12 cellular contexts compared by ENCODE assay signal in the genomic region with DNA sequence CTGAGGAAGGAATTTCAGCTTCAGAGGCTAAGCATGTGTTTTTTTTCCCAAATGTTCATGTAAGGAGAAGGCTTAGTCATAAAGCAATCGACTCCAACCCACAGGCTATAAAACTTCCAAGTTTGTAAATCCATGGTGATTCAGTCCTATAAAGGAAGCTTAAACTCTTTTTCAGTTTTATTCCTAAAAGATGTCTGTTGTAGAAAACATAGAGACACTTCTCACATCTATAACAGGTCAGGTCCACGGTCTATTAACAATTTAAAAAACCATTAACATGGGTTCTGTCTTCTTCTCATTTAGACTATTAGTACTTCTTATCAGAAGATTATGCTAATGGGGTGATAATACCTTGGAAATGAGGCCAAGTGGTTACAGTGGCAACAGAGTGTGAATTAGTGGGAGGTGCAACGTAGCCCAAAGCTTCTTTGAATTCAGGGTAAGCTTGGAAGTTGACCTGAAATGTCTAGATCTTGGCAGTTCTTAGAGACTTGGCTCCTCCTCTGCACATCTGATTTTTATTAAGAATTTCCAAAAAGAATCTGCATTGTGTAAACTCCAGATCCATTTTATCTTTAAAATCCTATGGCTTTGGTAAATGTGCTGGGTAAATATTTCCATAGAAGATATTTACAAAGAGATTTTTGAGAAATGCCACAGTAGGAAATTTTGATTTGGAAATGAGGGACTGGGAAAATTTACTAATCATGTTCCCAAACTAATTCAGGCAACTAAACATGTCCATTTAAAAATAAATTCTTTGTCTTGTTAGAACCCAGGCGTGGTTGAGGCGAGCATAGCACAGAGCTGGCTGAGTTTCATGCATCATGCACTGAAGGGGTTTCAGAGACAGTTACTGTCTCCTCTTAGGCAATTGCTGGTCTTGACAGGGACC.
DNase-seq lines count a peak whose midpoint lies in the region; ATAC-seq, FAIRE-seq and TF ChIP-seq lines count a peak whose summit lies in the region.
"Had no signal": no experiment of that assay in that cellular context is flagged by ENCODE, and none has a peak within 500 bp of the region (broad histone marks: within the 10 kb centered on the region; RNA-seq: fewer than 3 reads in every experiment).

No MANE protein-coding gene starts in this region.

- no peak overlapping the region for H3K9ac ChIP-seq in PC-3 (ENCODE audit: low read length)
- H3K9ac ChIP-seq in HepG2 (ENCODE audit: insufficient read depth, low read depth, low read length) = no peak overlapping the region

- DNase-seq in AG20443 (ENCODE audit: low spot score) = peak; percentile 72
- peak; percentile 86 for DNase-seq in PC-3
- DNase-seq in esophagus muscularis mucosa (ENCODE audit: extremely low spot score) = no peak
- DNase-seq in pancreas = no peak
- no peak for DNase-seq in GM10266 (ENCODE audit: extremely low spot score)
- no peak for DNase-seq in stimulated activated CD4-positive, alpha-beta T cell treated with anti-CD3 and anti-CD28 coated beads, Interleukin-2, amount 100 ng/mL, for 48 hours
- DNase-seq in HepG2 (ENCODE audit: low spot score) = no peak
- no peak for DNase-seq in CD1c-positive myeloid dendritic cell (ENCODE audit: extremely low spot score)
- DNase-seq: activated T-cell treated with anti-CD3 and anti-CD28 coated beads, Interleukin-2, amount 50 U/mL, for 24 hours; CD8-positive, alpha-beta memory T cell; effector CD8-positive, alpha-beta T cell; NCI-H774 had no signal

- H3K4me1 ChIP-seq in PC-3 (ENCODE audit: insufficient read depth, low read length) = peaks cover 20% of the 10 kb centered on the region
- H3K4me1 ChIP-seq in esophagus muscularis mucosa = peaks cover 13 to 33% (median 23%) of the 10 kb centered on the region in 4 donors
- H3K4me1 ChIP-seq in pancreas = peaks cover 4 to 10% (median 9%) of the 10 kb centered on the region in 3 donors
- H3K4me1 ChIP-seq in HepG2 (ENCODE audit: insufficient read depth, low read length) = no peaks in the 10 kb centered on the region

- in situ Hi-C loops in HepG2 (cut with HindIII; ENCODE audit: extremely low pct_ligation_motif_present, low pct_unique_long_range_greater_than_20kb) = loop anchor here (10.0 kb wide), 1 partner anchor 355 kb away; no protein-coding TSS in a partner anchor

- TF ChIP-seq POLR2A in esophagus muscularis mucosa (IDR thresholded peaks at IDR 0.05; ENCODE audit: low read depth) = no peak
- TF ChIP-seq POLR2A in HepG2 (IDR thresholded peaks at IDR 0.05; ENCODE audit: insufficient read depth in 1 of 2, low read depth in 2 of 2, low read length in 2 of 2) = no peak

- no peaks in the 10 kb centered on the region for H3F3A ChIP-seq in PC-3 (ENCODE audit: low read length, unreplicated experiment)

- H3K9me3 ChIP-seq in PC-3 (ENCODE audit: low read length) (no peaks in the 10 kb centered on the region), esophagus muscularis mucosa (no peaks in the 10 kb centered on the region), pancreas (no peaks in the 10 kb centered on the region), HepG2 (ENCODE audit: low read length) (no peaks in the 10 kb centered on the region)

- 43% methylated on average over 5 of the region's 5 CpGs for WGBS in esophagus muscularis mucosa
- 51 to 55% methylated on average over 5 of the region's 5 CpGs for WGBS in pancreas, 2 donors
- 58% methylated on average over 5 of the region's 5 CpGs for WGBS in HepG2 (ENCODE audit: low lambda C conversion rate)

- no peak for TF ChIP-seq EP300 in esophagus muscularis mucosa (IDR thresholded peaks at IDR 0.05)
- TF ChIP-seq EP300 in HepG2 (IDR thresholded peaks at IDR 0.05; ENCODE audit: low read depth in 2 of 2, low read length in 2 of 2) = no peak
- TF ChIP-seq EP300 in HepG2 (CRISPR knock-in tag; IDR thresholded peaks at IDR 0.05; ENCODE audit: borderline replicate concordance) = no peak

- H3K27ac ChIP-seq in PC-3 (ENCODE audit: low read length) (peak overlapping the region; percentile 57), esophagus muscularis mucosa (replicated peaks in 1 of 4) (peak overlapping the region; percentile 25 to 60 (median 50)), pancreas (peak overlapping the region in 3 of 4 donors; percentile 6 to 63 (median 25)), HepG2 (ENCODE audit: extremely low read length, insufficient read depth, low read length) (no peak overlapping the region)

- H3K4me2 ChIP-seq in PC-3 (ENCODE audit: low read length) (peak overlapping the region; percentile 62), HepG2 (ENCODE audit: low read depth, low read length) (no peak overlapping the region)

- BruUV-seq in PC-3 (replicated peaks; lab: Mats Ljungman, UMichigan) (no TSS peak), HepG2 (replicated peaks; lab: Mats Ljungman, UMichigan) (no TSS peak)

- CTCF ChIA-PET in PC-3 (lab: Charles Lee) (interaction anchor here (0.8 kb wide), 1 partner anchor 65 kb away, joined by 9 read pairs; no protein-coding TSS in a partner anchor), HepG2 (lab: Yijun Ruan, JAX; ENCODE audit: low intra/inter-chr PET ratio, low total read pairs) (no interaction called here)

- H3K36me3 ChIP-seq in PC-3 (ENCODE audit: low read depth, low read length) (no peaks in the 10 kb centered on the region), esophagus muscularis mucosa (peaks cover 0 to 20% (median 5%) of the 10 kb centered on the region in 4 donors), pancreas (no peaks in the 10 kb centered on the region), HepG2 (replicated peaks in 1 of 2; ENCODE audit: control insufficient read depth in 1 of 2, insufficient read depth in 2 of 2, low read length in 2 of 2) (no peaks in the 10 kb centered on the region)

- peak; percentile 86 for FAIRE-seq in pancreas (lab: Jason Lieb, UNC)
- FAIRE-seq in HepG2 (lab: Jason Lieb, UNC) = no peak

- POLR2A ChIA-PET in PC-3 (lab: Charles Lee; ENCODE audit: unreplicated experiment) (interaction anchor here (0.6 kb wide), 1 partner anchor 12 kb away, joined by 6 read pairs; no protein-coding TSS in a partner anchor), HepG2 (lab: Yijun Ruan, JAX) (no interaction called here)

- H4K20me1 ChIP-seq in PC-3 (ENCODE audit: low read length) (no peaks in the 10 kb centered on the region), HepG2 (ENCODE audit: insufficient read depth, low read length) (no peaks in the 10 kb centered on the region)

- H3K4me3 ChIP-seq in PC-3 (ENCODE audit: low read length) (peak overlapping the region; percentile 25; the same call in 1 of the 2 replicates), esophagus muscularis mucosa (no peak overlapping the region), pancreas (no peak overlapping the region), HepG2 (replicated peaks in 1 of 3; ENCODE audit: insufficient read depth in 1 of 3, low read depth in 2 of 3, low read length in 3 of 3) (no peak overlapping the region)

- no peaks in the 10 kb centered on the region for H3K9me2 ChIP-seq in PC-3 (replicated peaks; ENCODE audit: low read length)

- H2AFZ ChIP-seq in PC-3 (ENCODE audit: low read length) (no peak overlapping the region), HepG2 (ENCODE audit: low read length) (no peak overlapping the region)

- no peak for TF ChIP-seq RAD21 in HepG2 (CRISPR knock-in tag; IDR thresholded peaks at IDR 0.05)

- H3K27me3 ChIP-seq in PC-3 (ENCODE audit: low read length) (no peaks in the 10 kb centered on the region), esophagus muscularis mucosa (no peaks in the 10 kb centered on the region), pancreas (no peaks in the 10 kb centered on the region), HepG2 (ENCODE audit: control insufficient read depth in 1 of 2, insufficient read depth in 2 of 2, low read length in 2 of 2) (no peaks in the 10 kb centered on the region; a peak in 1 of 5 replicates)

- H3K79me2 ChIP-seq in PC-3 (ENCODE audit: low read length) (no peaks in the 10 kb centered on the region), HepG2 (ENCODE audit: insufficient read depth, low read length) (no peaks in the 10 kb centered on the region)

- intact Hi-C loops in PC-3 (cut with micrococcal nuclease) (loop anchor here (5.0 kb wide), 1 partner anchor 42 kb away; no protein-coding TSS in a partner anchor), esophagus muscularis mucosa (cut with DNase I) (loop anchor here (5.0 kb wide), 1 partner anchor 82 kb away; no protein-coding TSS in a partner anchor), pancreas (cut with DNase I) (loop anchor here in 1 of 3 donors (5.0 kb wide), 1 partner anchor 147 kb away; no protein-coding TSS in a partner anchor), HepG2 (cut with micrococcal nuclease; ENCODE audit: unreplicated experiment) (no loop called here)

- ATAC-seq in PC-3 (peak; percentile 93), pancreas (peak; percentile 73 to 78 (median 76)), HepG2 (no peak)

- TF ChIP-seq CTCF in PC-3 (conservative IDR thresholded peaks at IDR 0.05; ENCODE audit: low read depth, low read length) (no peak), esophagus muscularis mucosa (IDR thresholded peaks at IDR 0.05) (no peak), pancreas (IDR thresholded peaks at IDR 0.05) (no peak), GM10266 (IDR thresholded peaks at IDR 0.05; ENCODE audit: control insufficient read depth, insufficient read depth, low read depth, missing control alignments) (no peak), HepG2 (CRISPR knock-in tag; IDR thresholded peaks at IDR 0.05) (no peak)

TF ChIP-seq in HepG2, 621 proteins besides CTCF, POLR2A, EP300 and RAD21 (continues in another document):
- no peak for TF ChIP-seq ZNF616 (CRISPR knock-in tag; IDR thresholded peaks at IDR 0.05; ENCODE audit: low read depth)
- TF ChIP-seq, protein P1, sequence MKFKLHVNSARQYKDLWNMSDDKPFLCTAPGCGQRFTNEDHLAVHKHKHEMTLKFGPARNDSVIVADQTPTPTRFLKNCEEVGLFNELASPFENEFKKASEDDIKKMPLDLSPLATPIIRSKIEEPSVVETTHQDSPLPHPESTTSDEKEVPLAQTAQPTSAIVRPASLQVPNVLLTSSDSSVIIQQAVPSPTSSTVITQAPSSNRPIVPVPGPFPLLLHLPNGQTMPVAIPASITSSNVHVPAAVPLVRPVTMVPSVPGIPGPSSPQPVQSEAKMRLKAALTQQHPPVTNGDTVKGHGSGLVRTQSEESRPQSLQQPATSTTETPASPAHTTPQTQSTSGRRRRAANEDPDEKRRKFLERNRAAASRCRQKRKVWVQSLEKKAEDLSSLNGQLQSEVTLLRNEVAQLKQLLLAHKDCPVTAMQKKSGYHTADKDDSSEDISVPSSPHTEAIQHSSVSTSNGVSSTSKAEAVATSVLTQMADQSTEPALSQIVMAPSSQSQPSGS (CRISPR knock-in tag; IDR thresholded peaks at IDR 0.05) = no peak
- TF ChIP-seq ZNF558 (CRISPR knock-in tag; IDR thresholded peaks at IDR 0.05; ENCODE audit: borderline replicate concordance) = no peak

Comparison
In these comparisons a context has a peak if more than half of its experiments do, and no peak if none do; other contexts are left out.
1. DNase-seq: peak in AG20443 (single experiment) and PC-3 (single experiment); none in esophagus muscularis mucosa (single experiment), pancreas (0 of 6), GM10266 (single experiment), stimulated activated CD4-positive, alpha-beta T cell treated with anti-CD3 and anti-CD28 coated beads, Interleukin-2, amount 100 ng/mL, for 48 hours (0 of 2), HepG2 (single experiment) and CD1c-positive myeloid dendritic cell (single experiment).